17 cellular contexts compared by ENCODE assay signal in genomic region chr9:13131991-13132390, GRCh38.
DNase-seq lines count a peak whose midpoint lies in the region; ATAC-seq and TF ChIP-seq lines count a peak whose summit lies in the region.
"Had no signal": no experiment of that assay in that cellular context is flagged by ENCODE, and none has a peak within 500 bp of the region (broad histone marks: within the 10 kb centered on the region; RNA-seq: fewer than 3 reads in every experiment).

No MANE protein-coding gene starts in this region.

- intact Hi-C loops in CD8-positive, alpha-beta T cell (cut with DNase I, micrococcal nuclease), result no loop called here

- peaks cover 41% of the 10 kb centered on the region for H3K36me3 Mint-ChIP-seq in type B pancreatic cell
- H3K36me3 Mint-ChIP-seq in CD8-positive, alpha-beta T cell, result no peaks in the 10 kb centered on the region
- H3K36me3 Mint-ChIP-seq: CD14-positive monocyte; CD4-positive, alpha-beta memory T cell; CD4-positive, CD25-positive, alpha-beta regulatory T cell had no signal

- H3K36me3 ChIP-seq in HAP-1 (replicated peaks) (no peaks in the 10 kb centered on the region; the same call in 1 of the 2 replicates), hepatocyte (replicated peaks; ENCODE audit: insufficient read depth, low read depth) (no peaks in the 10 kb centered on the region)
- no peaks in the 10 kb centered on the region for H3K36me3 ChIP-seq in CD8-positive, alpha-beta T cell (ENCODE audit: insufficient read depth, low read length)
- H3K36me3 ChIP-seq: BLaER1 had no signal

- WGBS in hepatocyte (ENCODE audit: low lambda C conversion rate, missing lambda C conversion rate), result 96% methylated on average over 3 of the region's 3 CpGs

- H3K4me1 ChIP-seq in HAP-1, result peaks cover 12% of the 10 kb centered on the region
- no peaks in the 10 kb centered on the region for H3K4me1 ChIP-seq in hepatocyte (ENCODE audit: insufficient read depth)
- no peaks in the 10 kb centered on the region for H3K4me1 ChIP-seq in CD8-positive, alpha-beta T cell (ENCODE audit: insufficient read depth, low read length)
- H3K4me1 ChIP-seq: BE2C, BLaER1, Caco-2 had no signal

- CTCF ChIA-PET in CD8-positive, alpha-beta T cell (lab: Charles Lee), result no interaction called here

- no peak overlapping the region for H2AFZ ChIP-seq in hepatocyte

- peak overlapping the region; percentile 2 for H3K27ac Mint-ChIP-seq in type B pancreatic cell
- H3K27ac Mint-ChIP-seq in CD8-positive, alpha-beta T cell, result no peak overlapping the region
- H3K27ac Mint-ChIP-seq: CD14-positive monocyte; CD4-positive, alpha-beta memory T cell; CD4-positive, CD25-positive, alpha-beta regulatory T cell had no signal

- no peak overlapping the region for H3K4me2 ChIP-seq in hepatocyte
- H3K4me2 ChIP-seq: BLaER1 had no signal

- peak overlapping the region; percentile 24 for H3K27ac ChIP-seq in hepatocyte
- H3K27ac ChIP-seq in CD8-positive, alpha-beta T cell (ENCODE audit: low read depth, low read length), result no peak overlapping the region
- H3K27ac ChIP-seq: BLaER1 had no signal

- no peaks in the 10 kb centered on the region for H3K79me2 ChIP-seq in hepatocyte

- H3K4me1 Mint-ChIP-seq in type B pancreatic cell (ENCODE audit: unreplicated experiment), result peaks cover 7% of the 10 kb centered on the region
- no peaks in the 10 kb centered on the region for H3K4me1 Mint-ChIP-seq in CD8-positive, alpha-beta T cell (ENCODE audit: low read depth)
- H3K4me1 Mint-ChIP-seq: CD14-positive monocyte; CD4-positive, alpha-beta memory T cell; CD4-positive, CD25-positive, alpha-beta regulatory T cell had no signal

- POLR2A ChIA-PET in CD8-positive, alpha-beta T cell (lab: Charles Lee), result interaction anchor here (0.8 kb wide), 1 partner anchor 123 kb away, joined by 3 read pairs; no protein-coding TSS in a partner anchor

- no peak overlapping the region for H3K4me3 ChIP-seq in HAP-1
- no peak overlapping the region for H3K4me3 ChIP-seq in hepatocyte
- no peak overlapping the region for H3K4me3 ChIP-seq in CD8-positive, alpha-beta T cell (ENCODE audit: low read depth, low read length)
- H3K4me3 ChIP-seq: BLaER1 had no signal

- no peaks in the 10 kb centered on the region for H3K9me3 Mint-ChIP-seq in type B pancreatic cell
- peaks cover 15% of the 10 kb centered on the region for H3K9me3 Mint-ChIP-seq in CD8-positive, alpha-beta T cell

- in situ Hi-C loops in HAP-1 (cut with MboI; ENCODE audit: low sequenced_read_pairs), result no loop called here

- no peak for ATAC-seq in CD8-positive, alpha-beta T cell
- no peak for ATAC-seq in HG02798 (IDR thresholded peaks at IDR 0.05; ENCODE audit: poor library complexity, unreplicated experiment)

- no peak overlapping the region for H3K4me3 Mint-ChIP-seq in type B pancreatic cell
- no peak overlapping the region for H3K4me3 Mint-ChIP-seq in CD8-positive, alpha-beta T cell
- H3K4me3 Mint-ChIP-seq: CD14-positive monocyte; CD4-positive, alpha-beta memory T cell; CD4-positive, CD25-positive, alpha-beta regulatory T cell had no signal

- H4K20me1 ChIP-seq in hepatocyte (ENCODE audit: insufficient read depth, poor library complexity, severe bottlenecking), result no peaks in the 10 kb centered on the region
- H4K20me1 ChIP-seq: BLaER1 had no signal

- H3K9me3 ChIP-seq in HAP-1, result no peaks in the 10 kb centered on the region
- no peaks in the 10 kb centered on the region for H3K9me3 ChIP-seq in hepatocyte (ENCODE audit: low read depth)
- H3K9me3 ChIP-seq in CD8-positive, alpha-beta T cell (ENCODE audit: low read length), result no peaks in the 10 kb centered on the region
- H3K9me3 ChIP-seq: BE2C, BLaER1, Caco-2 had no signal

- peak; percentile 30 to 96 for DNase-seq in HAP-1 (ENCODE audit: low spot score in 2 of 2)
- no peak for DNase-seq in hepatocyte (ENCODE audit: low spot score)
- no peak for DNase-seq in type B pancreatic cell (ENCODE audit: extremely low spot score, unreplicated experiment)
- DNase-seq in CD8-positive, alpha-beta T cell, result no peak
- DNase-seq: 8988T; ACHN; BE2C; C1 segment of cervical spinal cord; Caco-2; Calu3; CD4-positive, alpha-beta memory T cell; CD4-positive, CD25-positive, alpha-beta regulatory T cell; DMS79 treated with DMSO at 0.1 percent for 48 hours; GF-D8 had no signal

- H3K9me2 ChIP-seq in hepatocyte (replicated peaks; ENCODE audit: insufficient read depth), result no peaks in the 10 kb centered on the region

- TF ChIP-seq CTCF in hepatocyte (IDR thresholded peaks at IDR 0.05; ENCODE audit: poor library complexity), result no peak
- no peak for TF ChIP-seq CTCF in type B pancreatic cell (conservative IDR thresholded peaks at IDR 0.05)
- no peak for TF ChIP-seq CTCF in CD8-positive, alpha-beta T cell (IDR thresholded peaks at IDR 0.05)

- no peaks in the 10 kb centered on the region for H3K27me3 ChIP-seq in HAP-1 (ENCODE audit: low read depth)
- H3K27me3 ChIP-seq in hepatocyte, result no peaks in the 10 kb centered on the region
- no peaks in the 10 kb centered on the region for H3K27me3 ChIP-seq in CD8-positive, alpha-beta T cell (ENCODE audit: insufficient read depth, low read length)
- H3K27me3 ChIP-seq: BE2C, BLaER1 had no signal

- H3K27me3 Mint-ChIP-seq in type B pancreatic cell, result no peaks in the 10 kb centered on the region
- no peaks in the 10 kb centered on the region for H3K27me3 Mint-ChIP-seq in CD8-positive, alpha-beta T cell (ENCODE audit: low read depth)
- H3K27me3 Mint-ChIP-seq: CD4-positive, alpha-beta memory T cell; CD4-positive, CD25-positive, alpha-beta regulatory T cell had no signal

Comparison
In these comparisons a context has a peak if more than half of its experiments do, and no peak if none do; other contexts are left out.
1. DNase-seq: peak in HAP-1 (2 of 2); none in hepatocyte (single experiment), type B pancreatic cell (single experiment) and CD8-positive, alpha-beta T cell (0 of 7).